In the genomic region with DNA sequence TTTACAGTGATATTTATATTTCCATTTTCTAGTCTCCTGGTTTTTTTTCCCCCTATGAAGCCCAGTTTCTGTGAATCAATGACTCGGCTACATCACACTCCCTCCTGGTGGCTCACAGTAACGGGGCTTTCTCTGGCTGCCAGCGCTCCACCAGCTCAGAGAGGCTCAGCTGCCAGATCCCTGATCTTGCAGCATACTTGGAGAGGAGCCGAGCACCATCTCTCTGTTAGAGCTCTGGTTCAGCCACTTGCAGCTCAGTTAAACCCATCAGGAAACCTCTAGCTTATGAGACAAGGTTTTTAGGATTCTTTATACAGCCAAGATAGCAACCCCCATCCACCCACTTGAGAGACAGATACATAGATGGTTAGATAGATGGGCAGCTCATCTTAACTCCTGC, we compare ENCODE assay signal across 11 cellular contexts.
A peak's percentile ranks its signal among the peaks of the same experiment; 100 is the strongest.
DNase-seq lines count a peak whose midpoint lies in the region; ATAC-seq and TF ChIP-seq lines count a peak whose summit lies in the region.
"Had no signal": no experiment of that assay in that cellular context is flagged by ENCODE, and none has a peak within 500 bp of the region (broad histone marks: within the 10 kb centered on the region; RNA-seq: fewer than 3 reads in every experiment).

No MANE protein-coding gene starts in this region.

- H3K27ac ChIP-seq in left ventricle myocardium inferior (replicated peaks): no peak overlapping the region
- H3K27ac ChIP-seq in parathyroid adenoma: no peak overlapping the region
- H3K27ac ChIP-seq: RWPE1 had no signal

- in situ Hi-C loops in astrocyte of the cerebellum (cut with HindIII; ENCODE audit: low sequenced_read_pairs): no loop called here

- intact Hi-C loops in left ventricle myocardium inferior (cut with micrococcal nuclease): no loop called here

- peaks cover 20% of the 10 kb centered on the region for H3K4me1 ChIP-seq in left ventricle myocardium inferior
- peaks cover 11% of the 10 kb centered on the region for H3K4me1 ChIP-seq in parathyroid adenoma

- H3K4me2 ChIP-seq in parathyroid adenoma (ENCODE audit: low read length): no peak overlapping the region

- no peak overlapping the region for H3K9ac ChIP-seq in parathyroid adenoma

- H3K9me3 ChIP-seq in left ventricle myocardium inferior (replicated peaks) (no peaks in the 10 kb centered on the region), parathyroid adenoma (ENCODE audit: control insufficient read depth, low read length) (no peaks in the 10 kb centered on the region)

- H3K36me3 ChIP-seq in left ventricle myocardium inferior (no peaks in the 10 kb centered on the region), parathyroid adenoma (ENCODE audit: control insufficient read depth, insufficient read depth, low read length) (no peaks in the 10 kb centered on the region)

- H3K36me3 Mint-ChIP-seq in activated naive CD4-positive, alpha-beta T cell treated with anti-CD3 and anti-CD28 coated beads, Interleukin-2, amount 50 U/mL, for 72 hours: peaks cover 0 to 9% of the 10 kb centered on the region in 2 donors

- no peaks in the 10 kb centered on the region for H3K9me3 Mint-ChIP-seq in activated naive CD4-positive, alpha-beta T cell treated with anti-CD3 and anti-CD28 coated beads, Interleukin-2, amount 50 U/mL, for 72 hours

- H3K4me3 ChIP-seq in astrocyte of the cerebellum (ENCODE audit: low read depth, low read length) (peak overlapping the region; percentile 46), left ventricle myocardium inferior (peak overlapping the region; percentile 54), parathyroid adenoma (ENCODE audit: low read depth, low read length) (no peak overlapping the region)

- TF ChIP-seq CTCF in astrocyte of the cerebellum (IDR thresholded peaks at IDR 0.05; ENCODE audit: low read depth, low read length, missing control alignments) (no peak), left ventricle myocardium inferior (IDR thresholded peaks at IDR 0.05; ENCODE audit: borderline replicate concordance) (no peak), parathyroid adenoma (IDR thresholded peaks at IDR 0.05) (no peak)

- H3K27ac Mint-ChIP-seq in activated naive CD4-positive, alpha-beta T cell treated with anti-CD3 and anti-CD28 coated beads, Interleukin-2, amount 50 U/mL, for 72 hours: no peak overlapping the region
- H3K27ac Mint-ChIP-seq: activated T-helper 2 cell treated with anti-CD3 and anti-CD28 coated beads, Interferon-gamma antibody, Interleukin-2, Interleukin-4, amounts not matched to agents 10 μg/mL and 5 μg/mL and 100 μg/mL, durations not matched to agents 14 hours and 24 hours and 36 hours had no signal

- no peak for ATAC-seq in activated naive CD4-positive, alpha-beta T cell treated with anti-CD3 and anti-CD28 coated beads, Interleukin-2, amount 50 U/mL, for 72 hours
- ATAC-seq in HG03135 (IDR thresholded peaks at IDR 0.05; ENCODE audit: unreplicated experiment): no peak

- peak overlapping the region; percentile 21 for H2AFZ ChIP-seq in parathyroid adenoma

- H3K79me2 ChIP-seq in parathyroid adenoma: no peaks in the 10 kb centered on the region

- peaks cover 50% of the 10 kb centered on the region for H3K27me3 ChIP-seq in left ventricle myocardium inferior (ENCODE audit: low read depth)
- no peaks in the 10 kb centered on the region for H3K27me3 ChIP-seq in parathyroid adenoma (ENCODE audit: control insufficient read depth, insufficient read depth, low read length)

- peak; percentile 81 for DNase-seq in AG20443 (ENCODE audit: low spot score)
- DNase-seq in astrocyte of the cerebellum (ENCODE audit: low read depth): peak; percentile 48
- peak; percentile 38 for DNase-seq in left ventricle myocardium inferior
- no peak for DNase-seq in activated naive CD4-positive, alpha-beta T cell treated with anti-CD3 and anti-CD28 coated beads, Interleukin-2, amount 50 U/mL, for 72 hours (ENCODE audit: low spot score in 2 of 2)
- DNase-seq in Kasumi-1 (lab: John Stamatoyannopoulos, UW): no peak
- no peak for DNase-seq in germinal center (ENCODE audit: low spot score)
- DNase-seq: NCI-H345 had no signal

Comparison
In these comparisons a context has a peak if more than half of its experiments do, and no peak if none do; other contexts are left out.
1. DNase-seq: peak in AG20443 (single experiment), astrocyte of the cerebellum (single experiment) and left ventricle myocardium inferior (single experiment); none in activated naive CD4-positive, alpha-beta T cell treated with anti-CD3 and anti-CD28 coated beads, Interleukin-2, amount 50 U/mL, for 72 hours (0 of 2), Kasumi-1 (0 of 2) and germinal center (single experiment).